ENCODE assay signal across 10 cellular contexts in genomic region chr2:38074047-38074774, GRCh38. TPM values are rescaled to one million over a fixed set of nuclear protein-coding genes. Genes with fewer than 3 reads are reported as not detected.
DNase-seq lines count a peak whose midpoint lies in the region; ATAC-seq and FAIRE-seq lines count a peak whose summit lies in the region.
"Had no signal": no experiment of that assay in that cellular context is flagged by ENCODE, and none has a peak within 500 bp of the region (broad histone marks: within the 10 kb centered on the region; RNA-seq: fewer than 3 reads in every experiment).

No MANE protein-coding gene starts in this region.

- H3K27me3 Mint-ChIP-seq in activated naive CD8-positive, alpha-beta T cell treated with anti-CD3 and anti-CD28 coated beads for 36 hours: peaks cover 50% of the 10 kb centered on the region

- no peak for DNase-seq in HTR-8/SVneo (ENCODE audit: insufficient read length, low spot score)
- DNase-seq in activated naive CD8-positive, alpha-beta T cell treated with anti-CD3 and anti-CD28 coated beads for 36 hours: peak; percentile 26
- no peak for DNase-seq in G401 (ENCODE audit: low spot score)
- DNase-seq in HPDE6-E6E7 (ENCODE audit: extremely low spot score): no peak
- DNase-seq: MV-4-11, occipital lobe had no signal

- peak; percentile 36 for FAIRE-seq in HTR-8/SVneo (lab: Jason Lieb, UNC)

- H3K4me1 ChIP-seq in iPS-15b (ENCODE audit: control insufficient read depth, insufficient read depth, low read length) (peaks cover 16% of the 10 kb centered on the region), skeletal muscle satellite cell (ENCODE audit: control insufficient read depth, insufficient read depth, low read length) (peaks cover 30% of the 10 kb centered on the region)

- H3K4me3 Mint-ChIP-seq in activated naive CD8-positive, alpha-beta T cell treated with anti-CD3 and anti-CD28 coated beads for 36 hours: peak overlapping the region; percentile 83

- no peak overlapping the region for H3K9ac ChIP-seq in iPS-15b (ENCODE audit: low read depth, low read length)
- H3K9ac ChIP-seq in skeletal muscle satellite cell (ENCODE audit: low read depth, low read length): no peak overlapping the region

- ATAC-seq in GM19035 (IDR thresholded peaks at IDR 0.05; ENCODE audit: unreplicated experiment): no peak
- no peak for ATAC-seq in GM19023 (IDR thresholded peaks at IDR 0.05; ENCODE audit: unreplicated experiment)

- peak overlapping the region; percentile 62 for H3K27ac Mint-ChIP-seq in activated naive CD8-positive, alpha-beta T cell treated with anti-CD3 and anti-CD28 coated beads for 36 hours

- H3K9me3 Mint-ChIP-seq in activated naive CD8-positive, alpha-beta T cell treated with anti-CD3 and anti-CD28 coated beads for 36 hours: peaks cover 4% of the 10 kb centered on the region

- H3K27me3 ChIP-seq in iPS-15b (ENCODE audit: control insufficient read depth, insufficient read depth, low read length): peaks cover 50% of the 10 kb centered on the region
- peaks cover 63% of the 10 kb centered on the region for H3K27me3 ChIP-seq in skeletal muscle satellite cell (ENCODE audit: control insufficient read depth, insufficient read depth, low read length)

- H3K9me3 ChIP-seq in iPS-15b (ENCODE audit: control insufficient read depth, insufficient read depth, low read length) (no peaks in the 10 kb centered on the region), skeletal muscle satellite cell (replicated peaks; ENCODE audit: low read length) (peaks cover 3% of the 10 kb centered on the region)

- peaks cover 20% of the 10 kb centered on the region for H3K4me1 Mint-ChIP-seq in activated naive CD8-positive, alpha-beta T cell treated with anti-CD3 and anti-CD28 coated beads for 36 hours

- H3K36me3 ChIP-seq in iPS-15b (ENCODE audit: control insufficient read depth, insufficient read depth, low read length) (no peaks in the 10 kb centered on the region), skeletal muscle satellite cell (ENCODE audit: insufficient read depth, low read length) (peaks cover 5% of the 10 kb centered on the region)

- H3K4me2 ChIP-seq in skeletal muscle satellite cell (ENCODE audit: low read length): peak overlapping the region; percentile 92

- H3K36me3 Mint-ChIP-seq in activated naive CD8-positive, alpha-beta T cell treated with anti-CD3 and anti-CD28 coated beads for 36 hours: peaks cover 34% of the 10 kb centered on the region

- in situ Hi-C loops in G401 (cut with HindIII; ENCODE audit: low sequenced_read_pairs): no loop called here

- H3K4me3 ChIP-seq in iPS-15b (ENCODE audit: low read depth, low read length) (peak overlapping the region; percentile 70), skeletal muscle satellite cell (ENCODE audit: low read length) (peak overlapping the region; percentile 53)

RNA-seq across cellular contexts. Expression of gene CYP1B1, which starts 1.7 kb away (rescaled TPM):
- total RNA-seq in activated naive CD8-positive, alpha-beta T cell treated with anti-CD3 and anti-CD28 coated beads for 36 hours: 10 to 100 TPM; 21.7 to 23.5 TPM
- 50.7 and 66.7 TPM in 2 replicates for total RNA-seq in skeletal muscle satellite cell (2012; rRNA removed)
- not detected in 2 replicates for total RNA-seq in G401 (2014; rRNA removed; shearing (Covaris generic))

Comparison
In these comparisons a context has a peak if more than half of its experiments do, and no peak if none do; other contexts are left out.
1. RNA of gene CYP1B1, which starts 1.7 kb away (total RNA-seq): 21.7 to 23.5 TPM in activated naive CD8-positive, alpha-beta T cell treated with anti-CD3 and anti-CD28 coated beads for 36 hours; not detected in G401; every median in the first group is over 10 times any median in the second.